32 cellular contexts compared by ENCODE assay signal in the genomic region with DNA sequence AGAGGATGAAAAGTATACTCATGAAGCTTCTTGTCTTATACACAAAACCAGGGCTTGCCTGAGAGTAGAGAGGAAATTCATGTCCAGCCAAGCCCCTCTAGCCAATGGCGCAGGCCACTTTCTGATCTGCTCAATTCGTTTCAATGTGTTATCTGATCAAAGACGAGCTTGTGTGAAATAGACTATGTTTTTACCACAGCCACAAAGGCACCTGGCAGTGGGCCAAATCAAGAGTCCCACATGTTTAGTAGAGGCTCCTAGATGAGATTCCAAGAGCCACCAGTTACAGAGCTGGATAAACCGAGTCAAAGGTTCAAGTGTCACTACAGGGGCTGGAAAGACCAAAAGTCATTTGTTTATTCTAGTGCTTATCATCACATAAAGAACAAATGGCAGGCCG.
"Had no signal": no experiment of that assay in that cellular context is flagged by ENCODE, and none has a peak within 500 bp of the region (broad histone marks: within the 10 kb centered on the region; RNA-seq: fewer than 3 reads in every experiment).

No MANE protein-coding gene starts in this region.

- H3K4me2 ChIP-seq: PC-9 had no signal

- H3K27ac ChIP-seq: adrenal gland, body of pancreas, breast epithelium, coronary artery, PC-9, RWPE1, SK-N-MC, WERI-Rb-1 had no signal

- ATAC-seq: activated CD8-positive, alpha-beta memory T cell treated with anti-CD3 and anti-CD28 coated beads, Interleukin-2, amount 10 ng/mL, durations not matched to agents 7 days and 5 days; activated naive CD4-positive, alpha-beta T cell treated with anti-CD3 and anti-CD28 coated beads, Interleukin-2, amount 50 U/mL, for 72 hours; body of pancreas had no signal

- H3K36me3 ChIP-seq: adrenal gland, breast epithelium had no signal

- H3K4me1 ChIP-seq: adrenal gland, body of pancreas, breast epithelium had no signal

- H3K9me3 ChIP-seq: adrenal gland, body of pancreas, breast epithelium had no signal

- H3K27me3 ChIP-seq: adrenal gland, body of pancreas, breast epithelium had no signal

- FAIRE-seq: astrocyte, RCC 7860 had no signal

- DNase-seq: activated CD4-positive, alpha-beta memory T cell treated with anti-CD3 and anti-CD28 coated beads, Interleukin-2, amount 10 ng/mL, durations not matched to agents 7 days and 5 days; activated CD4-positive, alpha-beta T cell treated with anti-CD3 and anti-CD28 coated beads for 1 hour; activated CD4-positive, alpha-beta T cell treated with anti-CD3 and anti-CD28 coated beads for 48 hours; activated CD4-positive, CD25-positive, alpha-beta regulatory T cell; activated CD8-positive, alpha-beta memory T cell treated with anti-CD3 and anti-CD28 coated beads for 24 hours; activated CD8-positive, alpha-beta memory T cell treated with anti-CD3 and anti-CD28 coated beads, Interleukin-2, amount 10 ng/mL, durations not matched to agents 7 days and 5 days; activated CD8-positive, alpha-beta memory T cell treated with anti-CD3 and anti-CD28 coated beads, Interleukin-2, amount 50 U/mL, for 48 hours; activated gamma-delta T cell; activated naive CD4-positive, alpha-beta T cell treated with anti-CD3 and anti-CD28 coated beads for 36 hours; activated T-cell treated with anti-CD3 and anti-CD28 coated beads, Interleukin-2, amount 50 U/mL, for 48 hours; adrenal gland; body of pancreas; NCI-H1105; NCI-H1417 treated with DMSO at 0.1 percent for 48 hours; NCI-H187 treated with DMSO at 0.1 percent for 48 hours; NCI-H2081; NCI-H2171; NCI-H510A; NCI-H526; NCI-H748 treated with DMSO at 0.1 percent for 48 hours; NK-92 treated with Interleukin-12 subunit alpha and Interleukin-12 subunit beta, amount 100 ng/mL, for 24 hours; PC-9; Right ventricle myocardium superior; T1000; WERI-Rb-1 had no signal

- H2AFZ ChIP-seq: PC-9 had no signal

- H3K4me3 ChIP-seq: adrenal gland, body of pancreas, breast epithelium, coronary artery, PC-9, SK-N-MC had no signal
